In the genomic region with DNA sequence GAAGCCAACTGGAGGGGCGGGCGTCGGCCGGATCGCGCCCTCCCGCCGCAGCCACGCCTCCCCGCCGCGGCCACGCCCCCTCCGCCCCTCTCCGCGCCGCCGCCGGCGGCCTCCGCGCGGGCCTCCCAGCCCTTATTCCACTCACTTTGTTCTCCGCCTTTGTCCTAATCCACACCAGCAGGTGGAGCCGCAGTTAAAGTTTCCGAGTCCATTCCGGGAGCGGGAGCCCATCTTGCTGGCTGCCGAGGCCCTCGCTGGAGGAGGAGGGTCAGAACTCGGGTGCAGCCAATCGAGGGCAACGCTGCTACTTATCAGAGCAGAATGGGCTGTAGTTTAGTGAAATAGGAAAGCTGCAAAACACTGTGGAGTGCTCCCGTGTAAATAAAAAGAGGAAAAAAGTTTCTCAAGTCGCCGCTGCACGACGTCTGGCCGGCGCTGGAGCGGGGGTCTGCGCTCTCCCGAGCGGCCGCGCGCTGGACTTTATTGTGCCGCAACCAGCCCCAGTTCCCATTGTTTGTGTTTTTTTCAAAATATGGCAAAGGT, we compare ENCODE assay signal across 1 cellular context.
TF ChIP-seq lines count a peak whose summit lies in the region.

A gene (plus strand): TSS at position 271 of the 543 bp plus-strand sequence. CDS start 262 bp downstream, at position 533.

TF ChIP-seq in GM23338, 12 proteins besides CTCF, POLR2A, EP300 and RAD21:
- TF ChIP-seq, protein P1, sequence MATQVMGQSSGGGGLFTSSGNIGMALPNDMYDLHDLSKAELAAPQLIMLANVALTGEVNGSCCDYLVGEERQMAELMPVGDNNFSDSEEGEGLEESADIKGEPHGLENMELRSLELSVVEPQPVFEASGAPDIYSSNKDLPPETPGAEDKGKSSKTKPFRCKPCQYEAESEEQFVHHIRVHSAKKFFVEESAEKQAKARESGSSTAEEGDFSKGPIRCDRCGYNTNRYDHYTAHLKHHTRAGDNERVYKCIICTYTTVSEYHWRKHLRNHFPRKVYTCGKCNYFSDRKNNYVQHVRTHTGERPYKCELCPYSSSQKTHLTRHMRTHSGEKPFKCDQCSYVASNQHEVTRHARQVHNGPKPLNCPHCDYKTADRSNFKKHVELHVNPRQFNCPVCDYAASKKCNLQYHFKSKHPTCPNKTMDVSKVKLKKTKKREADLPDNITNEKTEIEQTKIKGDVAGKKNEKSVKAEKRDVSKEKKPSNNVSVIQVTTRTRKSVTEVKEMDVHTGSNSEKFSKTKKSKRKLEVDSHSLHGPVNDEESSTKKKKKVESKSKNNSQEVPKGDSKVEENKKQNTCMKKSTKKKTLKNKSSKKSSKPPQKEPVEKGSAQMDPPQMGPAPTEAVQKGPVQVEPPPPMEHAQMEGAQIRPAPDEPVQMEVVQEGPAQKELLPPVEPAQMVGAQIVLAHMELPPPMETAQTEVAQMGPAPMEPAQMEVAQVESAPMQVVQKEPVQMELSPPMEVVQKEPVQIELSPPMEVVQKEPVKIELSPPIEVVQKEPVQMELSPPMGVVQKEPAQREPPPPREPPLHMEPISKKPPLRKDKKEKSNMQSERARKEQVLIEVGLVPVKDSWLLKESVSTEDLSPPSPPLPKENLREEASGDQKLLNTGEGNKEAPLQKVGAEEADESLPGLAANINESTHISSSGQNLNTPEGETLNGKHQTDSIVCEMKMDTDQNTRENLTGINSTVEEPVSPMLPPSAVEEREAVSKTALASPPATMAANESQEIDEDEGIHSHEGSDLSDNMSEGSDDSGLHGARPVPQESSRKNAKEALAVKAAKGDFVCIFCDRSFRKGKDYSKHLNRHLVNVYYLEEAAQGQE (IDR thresholded peaks at IDR 0.05; ENCODE audit: unreplicated experiment): no peak
- peak; percentile 80 for TF ChIP-seq POLR2AphosphoS5 (IDR thresholded peaks at IDR 0.05; ENCODE audit: low read depth)
- no peak for TF ChIP-seq EZH2 (IDR thresholded peaks at IDR 0.05; ENCODE audit: low read depth, unreplicated experiment)
- no peak for TF ChIP-seq JUNB (IDR thresholded peaks at IDR 0.05; ENCODE audit: unreplicated experiment)
